Comparison of ENCODE assay signal across 8 cellular contexts in genomic region chr13:74287672-74288169, GRCh38.
DNase-seq lines count a peak whose midpoint lies in the region; ATAC-seq lines count a peak whose summit lies in the region.

No MANE protein-coding gene starts in this region.

- H3K27ac Mint-ChIP-seq in activated CD8-positive, alpha-beta T cell treated with anti-CD3 and anti-CD28 coated beads, Interleukin-2, amount 10 ng/mL, durations not matched to agents 7 days and 5 days, result peak overlapping the region; percentile 78

- H3K9me3 ChIP-seq in mesodermal cell (ENCODE audit: control insufficient read depth, low read length), result no peaks in the 10 kb centered on the region

- no peaks in the 10 kb centered on the region for H3K36me3 Mint-ChIP-seq in activated CD8-positive, alpha-beta T cell treated with anti-CD3 and anti-CD28 coated beads, Interleukin-2, amount 10 ng/mL, durations not matched to agents 7 days and 5 days (ENCODE audit: low read depth)

- WGBS in mesodermal cell (ENCODE audit: insufficient coverage in 2 of 2), 2 experiments, result 21 to 29% methylated on average over 2 to 3 of the region's 5 CpGs

- DNase-seq in Daoy (ENCODE audit: low read depth) (peak; percentile 46), NCI-H226 (peak; percentile 20), GDM1 (lab: John Stamatoyannopoulos, UW) (no peak)
- peak; percentile 87 for DNase-seq in activated CD8-positive, alpha-beta T cell treated with anti-CD3 and anti-CD28 coated beads, Interleukin-2, amount 10 ng/mL, durations not matched to agents 7 days and 5 days
- DNase-seq in effector CD4-positive, alpha-beta T cell, result peak; percentile 88
- peak; percentile 65 for DNase-seq in stimulated activated CD8-positive, alpha-beta memory T cell treated with anti-CD3 and anti-CD28 coated beads, Interleukin-15, amount 100 ng/mL, for 1 hour (ENCODE audit: low read depth)

- POLR2A ChIA-PET in activated CD8-positive, alpha-beta T cell treated with anti-CD3 and anti-CD28 coated beads, Interleukin-2, amount 10 ng/mL, durations not matched to agents 7 days and 5 days (lab: Charles Lee), result interaction anchor here (0.6 to 7.6 kb wide), 7 partner anchors 31 to 1039 kb away, joined by 3 to 73 read pairs (median 4); partner anchors contain the start of gene KLF12

- ATAC-seq in HG02840 (IDR thresholded peaks at IDR 0.05; ENCODE audit: low FRiP score, unreplicated experiment), result peak; percentile 40
- peak; percentile 73 for ATAC-seq in activated CD8-positive, alpha-beta T cell treated with anti-CD3 and anti-CD28 coated beads, Interleukin-2, amount 10 ng/mL, durations not matched to agents 7 days and 5 days

- CTCF ChIA-PET in activated CD8-positive, alpha-beta T cell treated with anti-CD3 and anti-CD28 coated beads, Interleukin-2, amount 10 ng/mL, durations not matched to agents 7 days and 5 days (lab: Charles Lee), result interaction anchor here (0.6 to 7.8 kb wide), 46 partner anchors 10 to 1070 kb away, joined by 3 to 134 read pairs (median 7); partner anchors contain the start of gene KLF12

- H3K36me3 ChIP-seq in mesodermal cell (ENCODE audit: control insufficient read depth, insufficient read depth, low read length), result no peaks in the 10 kb centered on the region

- peak overlapping the region; percentile 60 for H3K4me3 Mint-ChIP-seq in activated CD8-positive, alpha-beta T cell treated with anti-CD3 and anti-CD28 coated beads, Interleukin-2, amount 10 ng/mL, durations not matched to agents 7 days and 5 days

- no peaks in the 10 kb centered on the region for H3K27me3 Mint-ChIP-seq in activated CD8-positive, alpha-beta T cell treated with anti-CD3 and anti-CD28 coated beads, Interleukin-2, amount 10 ng/mL, durations not matched to agents 7 days and 5 days (ENCODE audit: low read depth)

- H3K9me3 Mint-ChIP-seq in activated CD8-positive, alpha-beta T cell treated with anti-CD3 and anti-CD28 coated beads, Interleukin-2, amount 10 ng/mL, durations not matched to agents 7 days and 5 days (ENCODE audit: insufficient read depth), result no peaks in the 10 kb centered on the region

- no peaks in the 10 kb centered on the region for H3K4me1 ChIP-seq in mesodermal cell (ENCODE audit: control insufficient read depth, insufficient read depth, low read length, poor library complexity, severe bottlenecking)

- peaks cover 43% of the 10 kb centered on the region for H3K4me1 Mint-ChIP-seq in activated CD8-positive, alpha-beta T cell treated with anti-CD3 and anti-CD28 coated beads, Interleukin-2, amount 10 ng/mL, durations not matched to agents 7 days and 5 days (ENCODE audit: low read depth)

- peak overlapping the region; percentile 73 for H3K27ac ChIP-seq in mesodermal cell (ENCODE audit: low read depth, low read length, severe bottlenecking)

- no peak overlapping the region for H3K4me3 ChIP-seq in mesodermal cell (ENCODE audit: extremely low read depth, insufficient read depth, low read length, poor library complexity, severe bottlenecking)
